19 cellular contexts compared by ENCODE assay signal in the genomic region with DNA sequence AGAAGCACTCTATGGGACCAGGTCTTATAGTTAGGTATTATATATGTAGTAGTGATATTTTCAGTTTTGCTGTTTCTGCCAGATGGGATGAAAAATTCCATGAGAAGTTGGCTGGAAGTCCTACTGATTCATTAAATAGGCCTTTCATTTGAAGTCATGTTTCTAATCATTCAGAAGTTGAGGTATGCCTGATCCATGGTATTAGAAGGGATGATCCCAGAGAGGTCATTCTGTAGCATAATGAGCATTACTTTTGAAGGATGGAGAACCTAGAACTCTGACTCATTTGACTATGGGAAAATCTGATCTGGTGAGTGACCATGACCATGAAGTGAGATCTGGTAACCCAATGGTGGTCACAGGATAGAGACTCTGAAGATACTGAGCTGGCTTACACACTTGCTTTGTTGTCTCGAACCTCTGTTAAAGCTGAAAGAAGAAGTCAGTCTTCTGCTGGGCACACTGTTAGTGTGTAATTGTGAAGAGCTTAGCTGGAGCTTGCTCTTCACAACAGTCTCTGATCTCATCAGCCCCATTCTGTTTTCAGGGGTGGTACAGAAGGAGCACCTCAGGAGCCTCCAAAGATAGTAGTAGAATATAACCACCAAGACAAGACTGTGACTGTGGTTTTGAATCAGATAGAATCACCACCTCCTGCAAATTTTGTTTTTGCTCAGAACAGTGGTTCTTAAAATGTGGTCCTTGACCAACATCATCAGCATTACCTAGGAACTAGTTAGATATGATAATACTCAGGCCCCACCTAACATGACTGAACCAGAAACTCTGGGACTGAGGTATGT. TPM values are rescaled to one million over a fixed set of nuclear protein-coding genes. Genes with fewer than 3 reads are reported as not detected.
DNase-seq lines count a peak whose midpoint lies in the region; ATAC-seq, FAIRE-seq and TF ChIP-seq lines count a peak whose summit lies in the region.
"Had no signal": no experiment of that assay in that cellular context is flagged by ENCODE, and none has a peak within 500 bp of the region (broad histone marks: within the 10 kb centered on the region; RNA-seq: fewer than 3 reads in every experiment).

No MANE protein-coding gene starts in this region.

- BruUV-seq in HepG2 (replicated peaks; lab: Mats Ljungman, UMichigan), result no TSS peak

- H3K4me1 Mint-ChIP-seq in activated T-cell treated with anti-CD3 and anti-CD28 coated beads, Interleukin-2, amount 50 U/mL, for 4 hours (ENCODE audit: low read depth), result peaks cover 16% of the 10 kb centered on the region
- H3K4me1 Mint-ChIP-seq in activated CD4-positive, alpha-beta memory T cell treated with anti-CD3 and anti-CD28 coated beads for 36 hours (ENCODE audit: low read depth), result peaks cover 34% of the 10 kb centered on the region
- H3K4me1 Mint-ChIP-seq in stimulated activated naive B cell treated with anti-CD40 and anti-IgM and Interleukin-4, amounts not matched to agents 10 μg/mL and 1 μg/mL and 100 μg/mL, for 72 hours, result peaks cover 8 to 16% of the 10 kb centered on the region in 2 donors

- no peak overlapping the region for H3K4me3 Mint-ChIP-seq in activated T-cell treated with anti-CD3 and anti-CD28 coated beads, Interleukin-2, amount 50 U/mL, for 4 hours
- H3K4me3 Mint-ChIP-seq in activated CD4-positive, alpha-beta memory T cell treated with anti-CD3 and anti-CD28 coated beads for 36 hours, result no peak overlapping the region
- H3K4me3 Mint-ChIP-seq in stimulated activated naive B cell treated with anti-CD40 and anti-IgM and Interleukin-4, amounts not matched to agents 10 μg/mL and 1 μg/mL and 100 μg/mL, for 72 hours, result no peak overlapping the region

- no peak overlapping the region for H3K4me3 ChIP-seq in HepG2 (replicated peaks in 1 of 3; ENCODE audit: insufficient read depth in 1 of 3, low read depth in 2 of 3, low read length in 3 of 3)

- ATAC-seq in activated T-cell treated with anti-CD3 and anti-CD28 coated beads, Interleukin-2, amount 50 U/mL, for 4 hours, result peak; percentile 28 to 57
- peak; percentile 32 for ATAC-seq in GM21825 (IDR thresholded peaks at IDR 0.05; ENCODE audit: unreplicated experiment)
- ATAC-seq in stimulated activated naive B cell treated with anti-CD40 and anti-IgM and Interleukin-4, amounts not matched to agents 10 μg/mL and 1 μg/mL and 100 μg/mL, for 72 hours (replicated peaks), result peak; percentile 28 to 44
- no peak for ATAC-seq in HepG2
- ATAC-seq in HG02763 (IDR thresholded peaks at IDR 0.05; ENCODE audit: unreplicated experiment), result no peak
- ATAC-seq: left ventricle myocardium superior, right cardiac atrium had no signal

- peaks cover 5% of the 10 kb centered on the region for H3K36me3 Mint-ChIP-seq in activated T-cell treated with anti-CD3 and anti-CD28 coated beads, Interleukin-2, amount 50 U/mL, for 4 hours (ENCODE audit: insufficient read depth)
- H3K36me3 Mint-ChIP-seq in activated CD4-positive, alpha-beta memory T cell treated with anti-CD3 and anti-CD28 coated beads for 36 hours, result peaks cover 7% of the 10 kb centered on the region
- peaks cover 0 to 8% of the 10 kb centered on the region in 2 donors for H3K36me3 Mint-ChIP-seq in stimulated activated naive B cell treated with anti-CD40 and anti-IgM and Interleukin-4, amounts not matched to agents 10 μg/mL and 1 μg/mL and 100 μg/mL, for 72 hours

- no peak for TF ChIP-seq EP300 in HepG2 (IDR thresholded peaks at IDR 0.05; ENCODE audit: low read depth in 2 of 2, low read length in 2 of 2)
- no peak for TF ChIP-seq EP300 in HepG2 (CRISPR knock-in tag; IDR thresholded peaks at IDR 0.05; ENCODE audit: borderline replicate concordance)

- intact Hi-C loops in activated CD4-positive, alpha-beta memory T cell treated with anti-CD3 and anti-CD28 coated beads for 36 hours (cut with micrococcal nuclease), result loop anchor here (1.0 kb wide), 1 partner anchor 8 kb away; no protein-coding TSS in a partner anchor
- intact Hi-C loops in HepG2 (cut with micrococcal nuclease; ENCODE audit: unreplicated experiment), result no loop called here

- no peaks in the 10 kb centered on the region for H3K79me2 ChIP-seq in HepG2 (ENCODE audit: insufficient read depth, low read length)

- H3K9ac ChIP-seq in HepG2 (ENCODE audit: insufficient read depth, low read depth, low read length), result no peak overlapping the region

- in situ Hi-C loops in HepG2 (cut with HindIII; ENCODE audit: extremely low pct_ligation_motif_present, low pct_unique_long_range_greater_than_20kb), result no loop called here

- no peaks in the 10 kb centered on the region; a peak in 1 of 5 replicates for H3K36me3 ChIP-seq in HepG2 (replicated peaks in 1 of 2; ENCODE audit: control insufficient read depth in 1 of 2, insufficient read depth in 2 of 2, low read length in 2 of 2)

- WGBS in HepG2 (ENCODE audit: low lambda C conversion rate), result 83% methylated on average over 1 of the region's 1 CpG

- TF ChIP-seq RAD21 in HepG2 (CRISPR knock-in tag; IDR thresholded peaks at IDR 0.05), result no peak

- H3K27ac ChIP-seq in HepG2 (ENCODE audit: extremely low read length, insufficient read depth, low read length), result no peak overlapping the region

- no peak for DNase-seq in activated T-cell treated with anti-CD3 and anti-CD28 coated beads, Interleukin-2, amount 50 U/mL, for 4 hours
- DNase-seq in activated T-cell treated with anti-CD3 and anti-CD28 coated beads, Interleukin-2, amount 50 U/mL, for 1 hour, result no peak
- DNase-seq in activated CD4-positive, alpha-beta memory T cell treated with anti-CD3 and anti-CD28 coated beads for 36 hours, result no peak
- no peak for DNase-seq in stimulated activated naive B cell treated with anti-CD40 and anti-IgM and Interleukin-4, amounts not matched to agents 10 μg/mL and 1 μg/mL and 100 μg/mL, for 72 hours
- DNase-seq in HepG2 (ENCODE audit: low spot score), result no peak
- no peak for DNase-seq in occipital lobe (lab: John Stamatoyannopoulos, UW)
- DNase-seq: activated gamma-delta T cell treated with Interleukin-2 at 50 U/mL for 16 hours; CD4-positive, CD25-positive, alpha-beta regulatory T cell; DMS153; left ventricle myocardium superior; NCI-H1694; right cardiac atrium; RPMI8226 had no signal

- no peak for FAIRE-seq in HepG2 (lab: Jason Lieb, UNC)
- FAIRE-seq: colon, endothelial cell of umbilical vein, frontal cortex, TTC549 had no signal

- POLR2A ChIA-PET in activated CD4-positive, alpha-beta memory T cell treated with anti-CD3 and anti-CD28 coated beads for 36 hours (lab: Charles Lee), result interaction anchor here (0.6 kb wide), 1 partner anchor 199 kb away, joined by 3 read pairs; no protein-coding TSS in a partner anchor
- POLR2A ChIA-PET in HepG2 (lab: Yijun Ruan, JAX), result no interaction called here

- peaks cover 18% of the 10 kb centered on the region for H3K4me1 ChIP-seq in HepG2 (ENCODE audit: insufficient read depth, low read length)

- TF ChIP-seq CTCF in HepG2 (CRISPR knock-in tag; IDR thresholded peaks at IDR 0.05), result no peak

- H2AFZ ChIP-seq in HepG2 (ENCODE audit: low read length), result no peak overlapping the region

- H3K27ac Mint-ChIP-seq in activated CD4-positive, alpha-beta memory T cell treated with anti-CD3 and anti-CD28 coated beads for 36 hours, result peak overlapping the region; percentile 59
- H3K27ac Mint-ChIP-seq in stimulated activated naive B cell treated with anti-CD40 and anti-IgM and Interleukin-4, amounts not matched to agents 10 μg/mL and 1 μg/mL and 100 μg/mL, for 72 hours, result peak overlapping the region; percentile 42

- no peak overlapping the region for H3K4me2 ChIP-seq in HepG2 (ENCODE audit: low read depth, low read length)

- no peaks in the 10 kb centered on the region for H3K9me3 Mint-ChIP-seq in activated T-cell treated with anti-CD3 and anti-CD28 coated beads, Interleukin-2, amount 50 U/mL, for 4 hours
- H3K9me3 Mint-ChIP-seq in activated CD4-positive, alpha-beta memory T cell treated with anti-CD3 and anti-CD28 coated beads for 36 hours, result no peaks in the 10 kb centered on the region
- no peaks in the 10 kb centered on the region for H3K9me3 Mint-ChIP-seq in stimulated activated naive B cell treated with anti-CD40 and anti-IgM and Interleukin-4, amounts not matched to agents 10 μg/mL and 1 μg/mL and 100 μg/mL, for 72 hours
- H3K9me3 Mint-ChIP-seq: CD4-positive, CD25-positive, alpha-beta regulatory T cell had no signal

- CTCF ChIA-PET in activated CD4-positive, alpha-beta memory T cell treated with anti-CD3 and anti-CD28 coated beads for 36 hours (lab: Charles Lee), result no interaction called here
- CTCF ChIA-PET in HepG2 (lab: Yijun Ruan, JAX; ENCODE audit: low intra/inter-chr PET ratio, low total read pairs), result no interaction called here

- H3K27me3 ChIP-seq in HepG2 (ENCODE audit: control insufficient read depth in 1 of 2, insufficient read depth in 2 of 2, low read length in 2 of 2), result no peaks in the 10 kb centered on the region

- no peaks in the 10 kb centered on the region for H4K20me1 ChIP-seq in HepG2 (ENCODE audit: insufficient read depth, low read length)

- no peak for TF ChIP-seq POLR2A in HepG2 (IDR thresholded peaks at IDR 0.05; ENCODE audit: insufficient read depth in 1 of 2, low read depth in 2 of 2, low read length in 2 of 2)

- H3K27me3 Mint-ChIP-seq in activated T-cell treated with anti-CD3 and anti-CD28 coated beads, Interleukin-2, amount 50 U/mL, for 4 hours (ENCODE audit: low read depth), result no peaks in the 10 kb centered on the region
- no peaks in the 10 kb centered on the region for H3K27me3 Mint-ChIP-seq in activated CD4-positive, alpha-beta memory T cell treated with anti-CD3 and anti-CD28 coated beads for 36 hours
- H3K27me3 Mint-ChIP-seq in stimulated activated naive B cell treated with anti-CD40 and anti-IgM and Interleukin-4, amounts not matched to agents 10 μg/mL and 1 μg/mL and 100 μg/mL, for 72 hours, result no peaks in the 10 kb centered on the region
- H3K27me3 Mint-ChIP-seq: CD4-positive, CD25-positive, alpha-beta regulatory T cell had no signal

- no peaks in the 10 kb centered on the region for H3K9me3 ChIP-seq in HepG2 (ENCODE audit: low read length)

RNA-seq across cellular contexts. Expression of gene MGST3, which starts 9.0 kb away (rescaled TPM):
- total RNA-seq in activated T-cell treated with anti-CD3 and anti-CD28 coated beads, Interleukin-2, amount 50 U/mL, for 4 hours, result 10 to 100 TPM in 2 of 3 donors, 1 to 10 TPM in 1; 7.3 to 12.8 (median 11.5) TPM
- 10 to 100 TPM; 53.3 to 56.6 TPM for total RNA-seq in activated CD4-positive, alpha-beta memory T cell treated with anti-CD3 and anti-CD28 coated beads for 36 hours
- total RNA-seq in HepG2 (2016; rRNA removed; fragmentation: Illumina TruSeq; extraction: Trizol), result 34.3 and 59.7 TPM in 2 replicates
- total RNA-seq in HepG2 (2016; cell fraction: cytosol; rRNA removed; fragmentation: Illumina TruSeq; extraction: Trizol; ENCODE audit: low read depth), result 11.6 and 14.9 TPM in 2 replicates
- total RNA-seq in HepG2 (2016; cell fraction: insoluble cytoplasmic fraction; rRNA removed; fragmentation: Illumina TruSeq; extraction: Trizol), result 39.1 and 57.7 TPM in 2 replicates
- total RNA-seq in HepG2 (2016; cell fraction: membrane; rRNA removed; fragmentation: Illumina TruSeq; extraction: Trizol), result 12.2 and 18.3 TPM in 2 replicates
- total RNA-seq in HepG2 (2016; cell fraction: nucleus; rRNA removed; fragmentation: Illumina TruSeq; extraction: Trizol), result 32.4 and 38.4 TPM in 2 replicates
- polyA plus RNA-seq in HepG2 (2011; rRNA removed), result 54.7 and 61.2 TPM in 2 replicates
- 57.4 and 63.3 TPM in 2 replicates for polyA plus RNA-seq in HepG2 (2011; cell fraction: cytosol; rRNA removed)
- polyA plus RNA-seq in HepG2 (2011; cell fraction: nucleus; rRNA removed), result 31.0 and 32.2 TPM in 2 replicates
- polyA plus RNA-seq in HepG2 (2012), result 28.7 and 43.7 TPM in 2 replicates
- 12.4 and 14.4 TPM in 2 replicates for polyA plus RNA-seq in HepG2 (2016; cell fraction: cytosol; fragmentation: Illumina TruSeq; extraction: Trizol; ENCODE audit: low read depth)
- polyA plus RNA-seq in HepG2 (2016; cell fraction: insoluble cytoplasmic fraction; fragmentation: Illumina TruSeq; extraction: Trizol; ENCODE audit: low read depth), result 29.5 and 43.0 TPM in 2 replicates
- polyA plus RNA-seq in HepG2 (2016; cell fraction: membrane; fragmentation: Illumina TruSeq; extraction: Trizol; ENCODE audit: low read depth), result 12.9 and 15.3 TPM in 2 replicates
- 45.3 and 49.9 TPM in 2 replicates for polyA plus RNA-seq in HepG2 (2016; cell fraction: nucleus; fragmentation: Illumina TruSeq; extraction: Trizol; ENCODE audit: insufficient read depth, low read depth)
- polyA minus RNA-seq in HepG2 (2011; rRNA and poly(A)+ RNA removed; ENCODE audit: low replicate concordance), result 38.9 and 110 TPM in 2 replicates
- polyA minus RNA-seq in HepG2 (2011; cell fraction: cytosol; rRNA and poly(A)+ RNA removed), result 16.2 and 23.4 TPM in 2 replicates
- polyA minus RNA-seq in HepG2 (2011; cell fraction: nucleus; rRNA and poly(A)+ RNA removed), result 25.5 and 28.5 TPM in 2 replicates
- total RNA-seq in occipital lobe, result 200 TPM

RNA-seq across cellular contexts. Expression of gene ALDH9A1, which starts 58.3 kb away (rescaled TPM):
- total RNA-seq in activated T-cell treated with anti-CD3 and anti-CD28 coated beads, Interleukin-2, amount 50 U/mL, for 4 hours, result 10 to 100 TPM; 40.1 to 47.3 (median 42.4) TPM
- 10 to 100 TPM; 34.1 to 43.2 TPM for total RNA-seq in activated CD4-positive, alpha-beta memory T cell treated with anti-CD3 and anti-CD28 coated beads for 36 hours
- total RNA-seq in HepG2 (2016; rRNA removed; fragmentation: Illumina TruSeq; extraction: Trizol) (38.5 and 52.7 TPM in 2 replicates), occipital lobe (63.2 TPM)
- total RNA-seq in HepG2 (2016; cell fraction: cytosol; rRNA removed; fragmentation: Illumina TruSeq; extraction: Trizol; ENCODE audit: low read depth), result 7.1 and 9.1 TPM in 2 replicates
- total RNA-seq in HepG2 (2016; cell fraction: insoluble cytoplasmic fraction; rRNA removed; fragmentation: Illumina TruSeq; extraction: Trizol), result 38.4 and 54.3 TPM in 2 replicates
- 14.3 and 17.8 TPM in 2 replicates for total RNA-seq in HepG2 (2016; cell fraction: membrane; rRNA removed; fragmentation: Illumina TruSeq; extraction: Trizol)
- 19.4 and 21.3 TPM in 2 replicates for total RNA-seq in HepG2 (2016; cell fraction: nucleus; rRNA removed; fragmentation: Illumina TruSeq; extraction: Trizol)
- 17.1 and 27.5 TPM in 2 replicates for polyA plus RNA-seq in HepG2 (2011; rRNA removed)
- polyA plus RNA-seq in HepG2 (2011; cell fraction: cytosol; rRNA removed), result 11.1 and 19.0 TPM in 2 replicates
- 6.4 and 7.2 TPM in 2 replicates for polyA plus RNA-seq in HepG2 (2011; cell fraction: nucleus; rRNA removed)
- polyA plus RNA-seq in HepG2 (2012), result 17.1 and 26.3 TPM in 2 replicates
- polyA plus RNA-seq in HepG2 (2016; cell fraction: cytosol; fragmentation: Illumina TruSeq; extraction: Trizol; ENCODE audit: low read depth), result 3.8 and 4.1 TPM in 2 replicates
- 44.3 and 45.9 TPM in 2 replicates for polyA plus RNA-seq in HepG2 (2016; cell fraction: insoluble cytoplasmic fraction; fragmentation: Illumina TruSeq; extraction: Trizol; ENCODE audit: low read depth)
- polyA plus RNA-seq in HepG2 (2016; cell fraction: membrane; fragmentation: Illumina TruSeq; extraction: Trizol; ENCODE audit: low read depth), result 9.1 and 10.6 TPM in 2 replicates
- polyA plus RNA-seq in HepG2 (2016; cell fraction: nucleus; fragmentation: Illumina TruSeq; extraction: Trizol; ENCODE audit: insufficient read depth, low read depth), result 19.2 and 22.1 TPM in 2 replicates
- polyA minus RNA-seq in HepG2 (2011; rRNA and poly(A)+ RNA removed; ENCODE audit: low replicate concordance), result 23.3 and 82.5 TPM in 2 replicates
- 19.5 and 19.6 TPM in 2 replicates for polyA minus RNA-seq in HepG2 (2011; cell fraction: cytosol; rRNA and poly(A)+ RNA removed)
- 14.4 and 23.9 TPM in 2 replicates for polyA minus RNA-seq in HepG2 (2011; cell fraction: nucleus; rRNA and poly(A)+ RNA removed)

Comparison
In these comparisons a context has a peak if more than half of its experiments do, and no peak if none do; other contexts are left out.
1. ATAC-seq: peak in activated T-cell treated with anti-CD3 and anti-CD28 coated beads, Interleukin-2, amount 50 U/mL, for 4 hours (2 of 2), GM21825 (single experiment) and stimulated activated naive B cell treated with anti-CD40 and anti-IgM and Interleukin-4, amounts not matched to agents 10 μg/mL and 1 μg/mL and 100 μg/mL, for 72 hours (2 of 2); none in HepG2 (single experiment) and HG02763 (single experiment).